ENCODE assay signal across 15 cellular contexts in the genomic region with DNA sequence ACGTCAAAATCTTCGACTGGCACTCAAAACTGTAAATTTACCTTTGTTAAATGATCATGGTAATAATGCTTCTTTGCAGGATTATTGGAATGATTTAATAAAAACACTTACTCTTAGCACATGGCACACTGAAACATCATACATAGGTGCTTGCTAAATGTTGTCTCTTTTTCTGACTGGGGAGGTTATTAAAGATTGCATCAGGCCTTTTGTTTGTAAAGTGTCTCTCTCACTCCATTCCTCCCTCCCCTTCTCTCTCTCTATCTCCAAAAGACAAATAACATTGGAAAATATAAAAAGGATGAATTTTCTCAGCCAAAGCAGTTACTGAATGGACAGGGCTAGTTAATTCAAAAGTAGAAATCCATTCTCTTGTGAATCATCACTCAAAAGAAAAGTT.
A peak's percentile ranks its signal among the peaks of the same experiment; 100 is the strongest.
DNase-seq lines count a peak whose midpoint lies in the region; ATAC-seq and TF ChIP-seq lines count a peak whose summit lies in the region.
"Had no signal": no experiment of that assay in that cellular context is flagged by ENCODE, and none has a peak within 500 bp of the region (broad histone marks: within the 10 kb centered on the region; RNA-seq: fewer than 3 reads in every experiment).

No MANE protein-coding gene starts in this region.

- CTCF ChIA-PET in MCF 10A (lab: Yijun Ruan, JAX) = interaction anchor here (4.6 kb wide), 1 partner anchor 9 kb away, joined by 21 read pairs; no protein-coding TSS in a partner anchor

- no peak overlapping the region for H3K4me3 ChIP-seq in breast epithelium
- H3K4me3 ChIP-seq in adipocyte (ENCODE audit: low read length) = no peak overlapping the region
- H3K4me3 ChIP-seq: BLaER1, HAP-1 had no signal

- H3K9me3 ChIP-seq in breast epithelium (peaks cover 0 to 5% of the 10 kb centered on the region in 2 donors), adipocyte (ENCODE audit: control insufficient read depth, low read length) (no peaks in the 10 kb centered on the region)
- H3K9me3 ChIP-seq: HAP-1 had no signal

- no peak overlapping the region for H3K27ac ChIP-seq in breast epithelium
- H3K27ac ChIP-seq: BLaER1 had no signal

- H3K27me3 ChIP-seq in breast epithelium = no peaks in the 10 kb centered on the region
- H3K27me3 ChIP-seq in adipocyte (replicated peaks; ENCODE audit: control insufficient read depth, insufficient read depth, low read length) = no peaks in the 10 kb centered on the region
- H3K27me3 ChIP-seq: BLaER1 had no signal

- ATAC-seq in left lobe of liver (peak; percentile 73), GM21619 (IDR thresholded peaks at IDR 0.05; ENCODE audit: unreplicated experiment) (no peak)

- peak overlapping the region; percentile 3 for H3K27ac Mint-ChIP-seq in MCF 10A (ENCODE audit: low read depth, unreplicated experiment)
- H3K27ac Mint-ChIP-seq: CD14-positive monocyte; CD4-positive, alpha-beta memory T cell had no signal

- no peak overlapping the region for H3K4me3 Mint-ChIP-seq in MCF 10A (ENCODE audit: unreplicated experiment)
- H3K4me3 Mint-ChIP-seq: CD14-positive monocyte; CD4-positive, alpha-beta memory T cell had no signal

- DNase-seq in MCF 10A (ENCODE audit: unreplicated experiment) = no peak
- no peak for DNase-seq in breast epithelium (ENCODE audit: low spot score in 2 of 2)
- peak; percentile 6 for DNase-seq in adipocyte (ENCODE audit: low read depth)
- DNase-seq in left lobe of liver (ENCODE audit: low spot score) = no peak
- no peak for DNase-seq in GM10266 (ENCODE audit: extremely low spot score)
- no peak for DNase-seq in RPMI8226
- DNase-seq: 8988T; CD4-positive, alpha-beta memory T cell; DMS153; DMS79; GDM1 had no signal

- H3K36me3 ChIP-seq in breast epithelium = peaks cover 6% of the 10 kb centered on the region
- H3K36me3 ChIP-seq in adipocyte (ENCODE audit: control insufficient read depth, insufficient read depth, low read length, severe bottlenecking) = no peaks in the 10 kb centered on the region
- H3K36me3 ChIP-seq: BLaER1, HAP-1 had no signal

- H3K36me3 Mint-ChIP-seq in MCF 10A (ENCODE audit: insufficient read depth, unreplicated experiment) = peaks cover 18% of the 10 kb centered on the region

- intact Hi-C loops in MCF 10A (cut with micrococcal nuclease) = no loop called here
- intact Hi-C loops in breast epithelium (cut with DNase I; ENCODE audit: low total_unique reads) = no loop called here

- no peaks in the 10 kb centered on the region for H3K27me3 Mint-ChIP-seq in MCF 10A (ENCODE audit: insufficient read depth, unreplicated experiment)
- H3K27me3 Mint-ChIP-seq: CD4-positive, alpha-beta memory T cell had no signal

- POLR2A ChIA-PET in MCF 10A (lab: Yijun Ruan, JAX) = no interaction called here

- TF ChIP-seq CTCF in MCF 10A (IDR thresholded peaks at IDR 0.05; ENCODE audit: unreplicated experiment) (no peak), breast epithelium (IDR thresholded peaks at IDR 0.05) (no peak), GM10266 (IDR thresholded peaks at IDR 0.05; ENCODE audit: control insufficient read depth, insufficient read depth, low read depth, missing control alignments) (no peak)

- no peak overlapping the region for H3K9ac ChIP-seq in adipocyte (ENCODE audit: low read length)
- H3K9ac ChIP-seq: BLaER1 had no signal

- no peak for TF ChIP-seq POLR2A in breast epithelium (IDR thresholded peaks at IDR 0.05)

- peaks cover 8% of the 10 kb centered on the region for H3K9me3 Mint-ChIP-seq in MCF 10A (ENCODE audit: unreplicated experiment)

- no peaks in the 10 kb centered on the region for H3K4me1 ChIP-seq in breast epithelium
- no peaks in the 10 kb centered on the region for H3K4me1 ChIP-seq in adipocyte (ENCODE audit: control insufficient read depth, insufficient read depth, low read length)
- H3K4me1 ChIP-seq: BLaER1, HAP-1 had no signal

- BruUV-seq in MCF 10A (replicated peaks; lab: Mats Ljungman, UMichigan) = no TSS peak

- H3K4me1 Mint-ChIP-seq in MCF 10A (ENCODE audit: insufficient read depth, unreplicated experiment) = no peaks in the 10 kb centered on the region
